Comparison of ENCODE assay signal across 15 cellular contexts in the genomic region with DNA sequence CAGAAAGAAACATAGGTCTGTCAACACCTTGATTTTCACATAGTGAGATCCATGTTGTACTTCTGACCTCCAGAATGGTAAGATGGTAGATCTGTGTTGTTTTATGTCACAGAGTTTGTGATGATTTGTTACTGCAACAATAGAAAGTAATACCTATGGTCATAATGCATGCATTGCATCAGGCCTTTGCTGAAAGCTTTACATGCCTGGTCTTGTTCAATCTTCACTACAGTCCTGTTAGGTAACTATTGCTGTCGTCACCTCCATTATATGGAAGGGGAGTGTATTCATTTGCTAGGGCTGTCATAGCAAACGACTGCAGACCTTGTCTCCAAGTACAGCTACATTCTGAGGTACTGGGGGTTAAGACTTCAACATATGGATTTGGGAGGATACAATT.
DNase-seq lines count a peak whose midpoint lies in the region; ATAC-seq, FAIRE-seq and TF ChIP-seq lines count a peak whose summit lies in the region.
"Had no signal": no experiment of that assay in that cellular context is flagged by ENCODE, and none has a peak within 500 bp of the region (broad histone marks: within the 10 kb centered on the region; RNA-seq: fewer than 3 reads in every experiment).

No MANE protein-coding gene starts in this region.

- peaks cover 5% of the 10 kb centered on the region for H3K9me3 Mint-ChIP-seq in activated CD8-positive, alpha-beta T cell treated with anti-CD3 and anti-CD28 coated beads, Interleukin-2, amount 10 ng/mL, durations not matched to agents 7 days and 5 days (ENCODE audit: insufficient read depth)

- no peaks in the 10 kb centered on the region for H4K20me1 ChIP-seq in smooth muscle cell (ENCODE audit: low read depth)

- CTCF ChIA-PET in activated CD8-positive, alpha-beta T cell treated with anti-CD3 and anti-CD28 coated beads, Interleukin-2, amount 10 ng/mL, durations not matched to agents 7 days and 5 days (lab: Charles Lee), result no interaction called here

- peak overlapping the region; percentile 58 for H3K27ac ChIP-seq in smooth muscle cell (ENCODE audit: low read depth)

- H3K4me3 ChIP-seq in bronchial epithelial cell (ENCODE audit: low read depth, low read length) (no peak overlapping the region), smooth muscle cell (no peak overlapping the region)

- FAIRE-seq in bronchial epithelial cell (lab: Jason Lieb, UNC), result peak; percentile 99
- FAIRE-seq in D721Med (lab: Jason Lieb, UNC), result no peak

- H3K4me3 Mint-ChIP-seq in activated CD8-positive, alpha-beta T cell treated with anti-CD3 and anti-CD28 coated beads, Interleukin-2, amount 10 ng/mL, durations not matched to agents 7 days and 5 days, result no peak overlapping the region
- H3K4me3 Mint-ChIP-seq: CD8-positive, alpha-beta T cell; IgD-negative memory B cell had no signal

- 65% methylated on average over 2 of the region's 2 CpGs for WGBS in smooth muscle cell (ENCODE audit: low lambda C conversion rate)

- H3K4me2 ChIP-seq in smooth muscle cell, result no peak overlapping the region

- H3K36me3 ChIP-seq in bronchial epithelial cell (ENCODE audit: control insufficient read depth, insufficient read depth, low read length), result no peaks in the 10 kb centered on the region
- H3K36me3 ChIP-seq in smooth muscle cell (ENCODE audit: low read depth), result no peaks in the 10 kb centered on the region

- no peaks in the 10 kb centered on the region for H3K27me3 ChIP-seq in bronchial epithelial cell (ENCODE audit: control insufficient read depth, insufficient read depth, low read length)
- no peaks in the 10 kb centered on the region for H3K27me3 ChIP-seq in smooth muscle cell (ENCODE audit: low read depth)

- H3F3A ChIP-seq in smooth muscle cell (ENCODE audit: low read depth), result no peaks in the 10 kb centered on the region

- DNase-seq in HPDE6-E6E7 (ENCODE audit: extremely low spot score) (peak; percentile 82), NOMO-1 treated with DMSO at 0.1 percent for 48 hours (lab: John Stamatoyannopoulos, UW; ENCODE audit: unreplicated experiment) (peak; percentile 74), bronchial epithelial cell (ENCODE audit: low read depth) (peak; percentile 99), smooth muscle cell (lab: John Stamatoyannopoulos, UW; ENCODE audit: unreplicated experiment) (no peak), D721Med (ENCODE audit: insufficient read length, low spot score) (no peak)
- no peak for DNase-seq in activated CD8-positive, alpha-beta T cell treated with anti-CD3 and anti-CD28 coated beads, Interleukin-2, amount 10 ng/mL, durations not matched to agents 7 days and 5 days
- DNase-seq: CD8-positive, alpha-beta T cell; DMS 273 treated with DMSO at 0.1 percent for 48 hours; HCEC 1CT; NCI-H1092; NCI-H446 treated with DMSO at 0.1 percent for 48 hours; NCI-H82; T-helper 1 cell had no signal

- TF ChIP-seq CTCF in bronchial epithelial cell (IDR thresholded peaks at IDR 0.05; ENCODE audit: insufficient read depth, low read length, severe bottlenecking) (no peak), smooth muscle cell (IDR thresholded peaks at IDR 0.05; ENCODE audit: borderline replicate concordance, insufficient read depth, poor library complexity, severe bottlenecking) (no peak), D721Med (IDR thresholded peaks at IDR 0.05; ENCODE audit: insufficient read depth, missing control alignments) (no peak)

- peaks cover 2% of the 10 kb centered on the region for H3K36me3 Mint-ChIP-seq in activated CD8-positive, alpha-beta T cell treated with anti-CD3 and anti-CD28 coated beads, Interleukin-2, amount 10 ng/mL, durations not matched to agents 7 days and 5 days (ENCODE audit: low read depth)
- H3K36me3 Mint-ChIP-seq: CD8-positive, alpha-beta T cell; IgD-negative memory B cell had no signal

- H3K79me2 ChIP-seq in smooth muscle cell (ENCODE audit: low read depth), result no peaks in the 10 kb centered on the region

- POLR2A ChIA-PET in activated CD8-positive, alpha-beta T cell treated with anti-CD3 and anti-CD28 coated beads, Interleukin-2, amount 10 ng/mL, durations not matched to agents 7 days and 5 days (lab: Charles Lee), result no interaction called here

- H3K27me3 Mint-ChIP-seq in activated CD8-positive, alpha-beta T cell treated with anti-CD3 and anti-CD28 coated beads, Interleukin-2, amount 10 ng/mL, durations not matched to agents 7 days and 5 days (ENCODE audit: low read depth), result peaks cover 24% of the 10 kb centered on the region

- H3K27ac Mint-ChIP-seq in activated CD8-positive, alpha-beta T cell treated with anti-CD3 and anti-CD28 coated beads, Interleukin-2, amount 10 ng/mL, durations not matched to agents 7 days and 5 days, result no peak overlapping the region
- H3K27ac Mint-ChIP-seq: CD8-positive, alpha-beta T cell had no signal

- no peak overlapping the region for H3K9ac ChIP-seq in smooth muscle cell (ENCODE audit: low read depth)

- H3K4me1 Mint-ChIP-seq in activated CD8-positive, alpha-beta T cell treated with anti-CD3 and anti-CD28 coated beads, Interleukin-2, amount 10 ng/mL, durations not matched to agents 7 days and 5 days (ENCODE audit: low read depth), result peaks cover 5% of the 10 kb centered on the region
- H3K4me1 Mint-ChIP-seq: IgD-negative memory B cell had no signal

- no peak for ATAC-seq in HG03280 (IDR thresholded peaks at IDR 0.05; ENCODE audit: unreplicated experiment)
- ATAC-seq in activated CD8-positive, alpha-beta T cell treated with anti-CD3 and anti-CD28 coated beads, Interleukin-2, amount 10 ng/mL, durations not matched to agents 7 days and 5 days, result no peak
- ATAC-seq: CD8-positive, alpha-beta T cell had no signal

- no peaks in the 10 kb centered on the region for H3K9me3 ChIP-seq in smooth muscle cell (replicated peaks; ENCODE audit: low read depth)

- H3K4me1 ChIP-seq in smooth muscle cell (ENCODE audit: low read depth), result no peaks in the 10 kb centered on the region

- H2AFZ ChIP-seq in smooth muscle cell (ENCODE audit: low read depth), result no peak overlapping the region

Comparison
In these comparisons a context has a peak if more than half of its experiments do, and no peak if none do; other contexts are left out.
1. DNase-seq: peak in HPDE6-E6E7 (single experiment), NOMO-1 treated with DMSO at 0.1 percent for 48 hours (single experiment) and bronchial epithelial cell (single experiment); none in smooth muscle cell (single experiment), D721Med (single experiment) and activated CD8-positive, alpha-beta T cell treated with anti-CD3 and anti-CD28 coated beads, Interleukin-2, amount 10 ng/mL, durations not matched to agents 7 days and 5 days (single experiment).